In genomic region chr10:43648392-43649148, GRCh38 we compare ENCODE assay signal across 8 cellular contexts. TPM values are rescaled to one million over a fixed set of nuclear protein-coding genes. Genes with fewer than 3 reads are reported as not detected.
A peak's percentile ranks its signal among the peaks of the same experiment; 100 is the strongest.
DNase-seq lines count a peak whose midpoint lies in the region; ATAC-seq, FAIRE-seq and TF ChIP-seq lines count a peak whose summit lies in the region.

ZNF32 (minus strand) TSS chr10:43648881; CDS start chr10:43646133, 2,748 bp downstream.

- peak within 1 kb of the TSS; percentile 81 for H3K27ac ChIP-seq in C4-2B
- peak within 1 kb of the TSS; percentile 83 for H3K27ac ChIP-seq in effector memory CD4-positive, alpha-beta T cell (ENCODE audit: insufficient read depth, low read length, poor library complexity, severe bottlenecking)

- peak within 1 kb of the TSS; percentile 97 for H3K4me3 Mint-ChIP-seq in memory B cell

- TF ChIP-seq CTCF in C4-2B (conservative IDR thresholded peaks at IDR 0.05), result no peak

- POLR2A ChIA-PET in activated CD8-positive, alpha-beta memory T cell treated with anti-CD3 and anti-CD28 coated beads for 36 hours (lab: Charles Lee), result interaction anchor here (0.5 to 1.1 kb wide), 4 partner anchors 43 to 1219 kb away, joined by 3 to 6 read pairs (median 4); no protein-coding TSS in a partner anchor

- H3K27ac Mint-ChIP-seq in memory B cell, result peak within 1 kb of the TSS; percentile 91

- H3K4me1 Mint-ChIP-seq in memory B cell, result peaks cover 12% of the 10 kb centered on the region

- H3K4me3 ChIP-seq in effector memory CD4-positive, alpha-beta T cell (ENCODE audit: insufficient read depth, low read depth, low read length, poor library complexity, severe bottlenecking), result peak within 1 kb of the TSS; percentile 78

- H3K4me1 ChIP-seq in effector memory CD4-positive, alpha-beta T cell (ENCODE audit: control insufficient read depth, insufficient read depth, low read length, poor library complexity, severe bottlenecking), result no peaks in the 10 kb centered on the region

- FAIRE-seq in GM19239 (lab: Jason Lieb, UNC), result no peak

- H3K9me3 ChIP-seq in effector memory CD4-positive, alpha-beta T cell (ENCODE audit: control insufficient read depth, low read length), result peaks cover 16% of the 10 kb centered on the region

- H3K27me3 Mint-ChIP-seq in memory B cell, result peaks cover under 1% of the 10 kb centered on the region

- H3K36me3 ChIP-seq in effector memory CD4-positive, alpha-beta T cell (ENCODE audit: control insufficient read depth, insufficient read depth, low read length), result peaks cover 26% of the 10 kb centered on the region

- CTCF ChIA-PET in activated CD8-positive, alpha-beta memory T cell treated with anti-CD3 and anti-CD28 coated beads for 36 hours (lab: Charles Lee), result interaction anchor here (1.1 to 1.2 kb wide), 3 partner anchors 21 to 55 kb away, joined by 3 read pairs; no protein-coding TSS in a partner anchor

- H3K27me3 ChIP-seq in effector memory CD4-positive, alpha-beta T cell (replicated peaks; ENCODE audit: control insufficient read depth, insufficient read depth, low read length, poor library complexity, severe bottlenecking), result no peaks in the 10 kb centered on the region

- peak; percentile 90 for DNase-seq in GM19239 (ENCODE audit: insufficient read length, low spot score)
- DNase-seq in NCI-H82 (lab: John Stamatoyannopoulos, UW), result peak; percentile 86
- DNase-seq in effector memory CD4-positive, alpha-beta T cell, result peak; percentile 54 to 71 (median 67)
- peak; percentile 74 to 84 for DNase-seq in memory B cell (ENCODE audit: low spot score in 2 of 2)
- peak; percentile 62 to 73 (median 65) for DNase-seq in stimulated activated CD4-positive, alpha-beta T cell treated with anti-CD3 and anti-CD28 coated beads, TNF-alpha, amount 100 ng/mL, for 48 hours (ENCODE audit: low read depth in 3 of 3)

- peak; percentile 99 for ATAC-seq in HG03439 (IDR thresholded peaks at IDR 0.05; ENCODE audit: unreplicated experiment)
- ATAC-seq in memory B cell (ENCODE audit: low read depth), result peak; percentile 97

- peaks cover 25% of the 10 kb centered on the region for H3K36me3 Mint-ChIP-seq in memory B cell

- H3K9me3 Mint-ChIP-seq in memory B cell, result peaks cover 12% of the 10 kb centered on the region

RNA-seq across cellular contexts. Expression of gene ZNF32, which starts in this region (rescaled TPM):
- 10 to 100 TPM; 12.7 to 13.7 TPM for total RNA-seq in activated CD8-positive, alpha-beta memory T cell treated with anti-CD3 and anti-CD28 coated beads for 36 hours

Comparison
In these comparisons a context has a peak if more than half of its experiments do, and no peak if none do; other contexts are left out.
1. Peak in every context shown above with its lines: DNase-seq, ATAC-seq, H3K4me3 ChIP-seq and H3K27ac ChIP-seq.